ENCODE assay signal across 1 cellular context in the genomic region with DNA sequence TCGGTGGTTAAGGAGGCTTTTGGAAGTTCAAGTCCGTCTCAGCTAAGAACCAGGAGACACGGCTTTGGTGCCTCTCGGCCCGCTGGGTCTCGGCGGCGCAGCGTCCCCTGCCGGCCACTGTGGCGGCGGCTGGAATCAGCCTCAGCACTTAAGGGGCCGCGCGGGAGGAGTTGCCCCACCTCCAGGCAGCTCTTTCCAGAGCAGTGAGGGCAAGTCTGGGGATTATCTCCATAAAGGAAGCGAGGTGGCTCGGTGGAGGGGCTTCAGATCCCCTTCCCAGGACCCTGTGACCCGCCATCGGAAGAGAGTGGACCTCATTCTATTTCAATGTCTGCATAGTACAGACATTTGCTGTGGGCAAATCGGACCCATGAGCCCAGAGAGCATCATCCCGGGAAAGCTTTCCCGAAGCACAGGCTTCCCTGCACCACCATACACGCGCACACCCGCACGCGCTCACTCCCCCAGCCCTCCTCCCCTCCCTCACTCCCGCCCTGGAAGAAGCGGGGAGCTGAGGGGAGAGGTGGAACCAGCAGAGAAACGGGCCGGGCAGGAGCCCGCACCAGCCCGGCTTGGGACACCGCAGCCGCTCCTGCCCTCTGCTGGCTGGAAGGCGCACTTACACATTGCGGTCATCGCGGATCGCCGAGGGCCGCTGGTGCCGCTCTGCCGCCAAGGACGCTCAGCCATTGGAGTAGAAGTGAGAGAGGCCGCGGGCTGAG.
TF ChIP-seq lines count a peak whose summit lies in the region.

No MANE protein-coding gene starts in this region.

TF ChIP-seq in HepG2, 621 proteins besides CTCF, POLR2A, EP300 and RAD21 (continued from another document and continues in another):
- TF ChIP-seq, protein P1, sequence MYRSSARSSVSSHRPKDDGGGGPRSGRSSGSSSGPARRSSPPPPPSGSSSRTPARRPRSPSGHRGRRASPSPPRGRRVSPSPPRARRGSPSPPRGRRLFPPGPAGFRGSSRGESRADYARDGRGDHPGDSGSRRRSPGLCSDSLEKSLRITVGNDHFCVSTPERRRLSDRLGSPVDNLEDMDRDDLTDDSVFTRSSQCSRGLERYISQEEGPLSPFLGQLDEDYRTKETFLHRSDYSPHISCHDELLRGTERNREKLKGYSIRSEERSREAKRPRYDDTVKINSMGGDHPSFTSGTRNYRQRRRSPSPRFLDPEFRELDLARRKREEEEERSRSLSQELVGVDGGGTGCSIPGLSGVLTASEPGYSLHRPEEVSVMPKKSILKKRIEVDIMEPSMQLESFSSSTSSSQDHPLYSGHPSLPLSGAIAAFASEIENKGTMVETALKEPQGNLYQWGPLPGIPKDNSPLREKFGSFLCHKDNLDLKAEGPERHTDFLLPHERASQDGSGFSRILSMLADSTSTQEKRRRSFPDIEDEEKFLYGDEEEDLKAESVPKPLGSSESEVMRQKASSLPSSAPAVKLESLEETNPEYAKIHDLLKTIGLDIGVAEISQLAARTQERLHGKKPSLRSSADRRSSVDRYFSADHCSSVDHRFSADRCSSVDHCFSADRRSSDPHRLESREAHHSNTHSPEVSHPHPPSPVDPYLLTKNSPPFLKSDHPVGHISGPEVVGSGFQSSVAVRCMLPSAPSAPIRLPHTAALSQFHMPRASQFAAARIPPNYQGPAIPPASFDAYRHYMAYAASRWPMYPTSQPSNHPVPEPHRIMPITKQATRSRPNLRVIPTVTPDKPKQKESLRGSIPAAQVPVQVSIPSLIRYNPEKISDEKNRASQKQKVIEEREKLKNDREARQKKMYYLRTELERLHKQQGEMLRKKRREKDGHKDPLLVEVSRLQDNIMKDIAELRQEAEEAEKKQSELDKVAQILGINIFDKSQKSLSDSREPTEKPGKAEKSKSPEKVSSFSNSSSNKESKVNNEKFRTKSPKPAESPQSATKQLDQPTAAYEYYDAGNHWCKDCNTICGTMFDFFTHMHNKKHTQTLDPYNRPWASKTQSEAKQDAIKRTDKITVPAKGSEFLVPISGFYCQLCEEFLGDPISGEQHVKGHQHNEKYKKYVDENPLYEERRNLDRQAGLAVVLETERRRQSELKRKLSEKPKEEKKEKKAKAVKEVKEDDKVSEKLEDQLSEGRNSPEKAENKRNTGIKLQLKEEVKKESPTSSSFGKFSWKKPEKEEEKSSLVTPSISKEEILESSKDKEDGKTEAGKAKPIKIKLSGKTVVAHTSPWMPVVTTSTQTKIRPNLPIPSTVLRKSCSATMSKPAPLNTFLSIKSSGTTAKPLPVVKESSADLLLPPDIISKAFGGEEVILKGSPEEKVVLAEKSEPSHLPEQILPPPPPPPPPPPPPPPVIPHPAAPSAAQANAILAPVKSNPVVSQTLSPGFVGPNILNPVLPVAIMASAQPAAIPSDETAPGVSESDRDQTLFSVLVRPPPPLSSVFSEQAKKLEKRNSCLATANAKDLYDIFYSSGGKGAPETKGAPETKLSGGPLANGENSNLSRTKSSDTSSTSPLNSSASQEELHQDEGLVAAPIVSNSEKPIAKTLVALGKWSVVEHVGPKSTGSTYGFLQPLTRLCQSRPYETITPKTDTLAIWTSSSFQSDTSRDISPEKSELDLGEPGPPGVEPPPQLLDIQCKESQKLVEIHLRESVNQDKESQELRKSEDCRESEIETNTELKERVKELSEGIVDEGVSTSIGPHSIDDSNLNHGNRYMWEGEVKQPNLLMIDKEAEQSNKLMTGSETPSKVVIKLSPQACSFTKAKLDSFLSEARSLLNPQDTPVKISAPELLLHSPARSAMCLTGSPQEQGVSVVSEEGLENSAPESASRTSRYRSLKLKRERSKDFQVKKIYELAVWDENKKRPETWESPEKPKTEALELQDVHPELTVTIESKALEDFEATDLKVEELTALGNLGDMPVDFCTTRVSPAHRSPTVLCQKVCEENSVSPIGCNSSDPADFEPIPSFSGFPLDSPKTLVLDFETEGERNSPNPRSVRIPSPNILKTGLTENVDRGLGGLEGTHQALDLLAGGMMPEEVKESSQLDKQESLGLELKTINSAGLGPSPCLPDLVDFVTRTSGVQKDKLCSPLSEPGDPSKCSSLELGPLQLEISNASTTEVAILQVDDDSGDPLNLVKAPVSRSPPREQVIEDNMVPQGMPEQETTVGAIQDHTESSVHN (CRISPR knock-in tag; IDR thresholded peaks at IDR 0.05) = no peak
- TF ChIP-seq FOXK1 (CRISPR knock-in tag; IDR thresholded peaks at IDR 0.05; ENCODE audit: borderline replicate concordance, low read depth) (no peak), DMAP1 (CRISPR knock-in tag; IDR thresholded peaks at IDR 0.05) (no peak), ZNF724P (CRISPR knock-in tag; IDR thresholded peaks at IDR 0.05; ENCODE audit: borderline replicate concordance) (no peak), ZBTB2 (CRISPR knock-in tag; IDR thresholded peaks at IDR 0.05; ENCODE audit: low read depth) (no peak), ZNF672 (CRISPR knock-in tag; IDR thresholded peaks at IDR 0.05) (no peak), HNRNPLL (IDR thresholded peaks at IDR 0.05; ENCODE audit: low read depth, low read length, poor library complexity, severe bottlenecking) (peak; percentile 90), ZNF496 (CRISPR knock-in tag; IDR thresholded peaks at IDR 0.05; ENCODE audit: insufficient replicate concordance) (no peak), NBN (conservative IDR thresholded peaks at IDR 0.05) (no peak), DRAP1 (CRISPR knock-in tag; IDR thresholded peaks at IDR 0.05) (peak; percentile 51), RARG (CRISPR knock-in tag; IDR thresholded peaks at IDR 0.05; ENCODE audit: low read depth) (no peak), HNF4G (IDR thresholded peaks at IDR 0.05; ENCODE audit: borderline replicate concordance, low read depth, low read length) (no peak), HNF4G (CRISPR knock-in tag; IDR thresholded peaks at IDR 0.05; ENCODE audit: borderline replicate concordance, low read depth) (no peak), SETDB1 (CRISPR knock-in tag; IDR thresholded peaks at IDR 0.05; ENCODE audit: borderline replicate concordance) (no peak), THAP7 (CRISPR knock-in tag; IDR thresholded peaks at IDR 0.05) (no peak), ZSCAN22 (CRISPR knock-in tag; IDR thresholded peaks at IDR 0.05) (0 out of 2 replicates have a peak, but pooled peaks have one; percentile 29), ZNF660 (CRISPR knock-in tag; IDR thresholded peaks at IDR 0.05; ENCODE audit: borderline replicate concordance, low read depth) (no peak), ZNF629 (CRISPR knock-in tag; conservative IDR thresholded peaks at IDR 0.05) (no peak; the same call in 1 of the 2 replicates), TSC22D2 (CRISPR knock-in tag; IDR thresholded peaks at IDR 0.05; ENCODE audit: borderline replicate concordance) (peak; percentile 88; the same call in 1 of the 2 replicates), ZNF605 (CRISPR knock-in tag; IDR thresholded peaks at IDR 0.05) (peak; percentile 94), ZNF282 (IDR thresholded peaks at IDR 0.05; ENCODE audit: partially characterized antibody) (no peak), MAX (IDR thresholded peaks at IDR 0.05) (peak; percentile 37; the same call in 1 of the 2 replicates), ATF1 (CRISPR knock-in tag; IDR thresholded peaks at IDR 0.05) (no peak), ZBTB42 (CRISPR knock-in tag; IDR thresholded peaks at IDR 0.05) (no peak; the same call in 1 of the 2 replicates), ZMYM2 (CRISPR knock-in tag; IDR thresholded peaks at IDR 0.05) (no peak; the same call in 1 of the 2 replicates), ZNF414 (CRISPR knock-in tag; IDR thresholded peaks at IDR 0.05) (0 out of 2 replicates have a peak, but pooled peaks have one; percentile 75), CHCHD3 (CRISPR knock-in tag; IDR thresholded peaks at IDR 0.05) (no peak), FUBP1 (CRISPR knock-in tag; IDR thresholded peaks at IDR 0.05; ENCODE audit: borderline replicate concordance) (0 out of 2 replicates have a peak, but pooled peaks have one; percentile 5), TEAD3 (CRISPR knock-in tag; optimal IDR thresholded peaks at IDR 0.05; ENCODE audit: borderline replicate concordance) (peak; percentile 93)
- TF ChIP-seq, protein P2, sequence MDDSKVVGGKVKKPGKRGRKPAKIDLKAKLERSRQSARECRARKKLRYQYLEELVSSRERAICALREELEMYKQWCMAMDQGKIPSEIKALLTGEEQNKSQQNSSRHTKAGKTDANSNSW (CRISPR knock-in tag; IDR thresholded peaks at IDR 0.05; ENCODE audit: borderline replicate concordance) = no peak
- TF ChIP-seq, protein P3, sequence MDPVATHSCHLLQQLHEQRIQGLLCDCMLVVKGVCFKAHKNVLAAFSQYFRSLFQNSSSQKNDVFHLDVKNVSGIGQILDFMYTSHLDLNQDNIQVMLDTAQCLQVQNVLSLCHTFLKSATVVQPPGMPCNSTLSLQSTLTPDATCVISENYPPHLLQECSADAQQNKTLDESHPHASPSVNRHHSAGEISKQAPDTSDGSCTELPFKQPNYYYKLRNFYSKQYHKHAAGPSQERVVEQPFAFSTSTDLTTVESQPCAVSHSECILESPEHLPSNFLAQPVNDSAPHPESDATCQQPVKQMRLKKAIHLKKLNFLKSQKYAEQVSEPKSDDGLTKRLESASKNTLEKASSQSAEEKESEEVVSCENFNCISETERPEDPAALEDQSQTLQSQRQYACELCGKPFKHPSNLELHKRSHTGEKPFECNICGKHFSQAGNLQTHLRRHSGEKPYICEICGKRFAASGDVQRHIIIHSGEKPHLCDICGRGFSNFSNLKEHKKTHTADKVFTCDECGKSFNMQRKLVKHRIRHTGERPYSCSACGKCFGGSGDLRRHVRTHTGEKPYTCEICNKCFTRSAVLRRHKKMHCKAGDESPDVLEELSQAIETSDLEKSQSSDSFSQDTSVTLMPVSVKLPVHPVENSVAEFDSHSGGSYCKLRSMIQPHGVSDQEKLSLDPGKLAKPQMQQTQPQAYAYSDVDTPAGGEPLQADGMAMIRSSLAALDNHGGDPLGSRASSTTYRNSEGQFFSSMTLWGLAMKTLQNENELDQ (CRISPR knock-in tag; IDR thresholded peaks at IDR 0.05; ENCODE audit: borderline replicate concordance) = no peak
- TF ChIP-seq, protein P4, sequence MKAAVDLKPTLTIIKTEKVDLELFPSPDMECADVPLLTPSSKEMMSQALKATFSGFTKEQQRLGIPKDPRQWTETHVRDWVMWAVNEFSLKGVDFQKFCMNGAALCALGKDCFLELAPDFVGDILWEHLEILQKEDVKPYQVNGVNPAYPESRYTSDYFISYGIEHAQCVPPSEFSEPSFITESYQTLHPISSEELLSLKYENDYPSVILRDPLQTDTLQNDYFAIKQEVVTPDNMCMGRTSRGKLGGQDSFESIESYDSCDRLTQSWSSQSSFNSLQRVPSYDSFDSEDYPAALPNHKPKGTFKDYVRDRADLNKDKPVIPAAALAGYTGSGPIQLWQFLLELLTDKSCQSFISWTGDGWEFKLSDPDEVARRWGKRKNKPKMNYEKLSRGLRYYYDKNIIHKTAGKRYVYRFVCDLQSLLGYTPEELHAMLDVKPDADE (CRISPR knock-in tag; IDR thresholded peaks at IDR 0.05) = no peak
- TF ChIP-seq, protein P5, sequence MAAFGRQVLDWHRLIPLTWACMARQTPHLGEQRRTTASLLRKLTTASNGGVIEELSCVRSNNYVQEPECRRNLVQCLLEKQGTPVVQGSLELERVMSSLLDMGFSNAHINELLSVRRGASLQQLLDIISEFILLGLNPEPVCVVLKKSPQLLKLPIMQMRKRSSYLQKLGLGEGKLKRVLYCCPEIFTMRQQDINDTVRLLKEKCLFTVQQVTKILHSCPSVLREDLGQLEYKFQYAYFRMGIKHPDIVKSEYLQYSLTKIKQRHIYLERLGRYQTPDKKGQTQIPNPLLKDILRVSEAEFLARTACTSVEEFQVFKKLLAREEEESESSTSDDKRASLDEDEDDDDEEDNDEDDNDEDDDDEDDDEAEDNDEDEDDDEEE (CRISPR knock-in tag; IDR thresholded peaks at IDR 0.05) = peak; percentile 9; the same call in 1 of the 2 replicates
- TF ChIP-seq, protein P6, sequence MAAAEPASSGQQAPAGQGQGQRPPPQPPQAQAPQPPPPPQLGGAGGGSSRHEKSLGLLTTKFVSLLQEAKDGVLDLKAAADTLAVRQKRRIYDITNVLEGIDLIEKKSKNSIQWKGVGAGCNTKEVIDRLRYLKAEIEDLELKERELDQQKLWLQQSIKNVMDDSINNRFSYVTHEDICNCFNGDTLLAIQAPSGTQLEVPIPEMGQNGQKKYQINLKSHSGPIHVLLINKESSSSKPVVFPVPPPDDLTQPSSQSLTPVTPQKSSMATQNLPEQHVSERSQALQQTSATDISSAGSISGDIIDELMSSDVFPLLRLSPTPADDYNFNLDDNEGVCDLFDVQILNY (CRISPR knock-in tag; conservative IDR thresholded peaks at IDR 0.05) = 0 out of 2 replicates have a peak, but pooled peaks have one; percentile 29
